8 cellular contexts compared by ENCODE assay signal in the genomic region with DNA sequence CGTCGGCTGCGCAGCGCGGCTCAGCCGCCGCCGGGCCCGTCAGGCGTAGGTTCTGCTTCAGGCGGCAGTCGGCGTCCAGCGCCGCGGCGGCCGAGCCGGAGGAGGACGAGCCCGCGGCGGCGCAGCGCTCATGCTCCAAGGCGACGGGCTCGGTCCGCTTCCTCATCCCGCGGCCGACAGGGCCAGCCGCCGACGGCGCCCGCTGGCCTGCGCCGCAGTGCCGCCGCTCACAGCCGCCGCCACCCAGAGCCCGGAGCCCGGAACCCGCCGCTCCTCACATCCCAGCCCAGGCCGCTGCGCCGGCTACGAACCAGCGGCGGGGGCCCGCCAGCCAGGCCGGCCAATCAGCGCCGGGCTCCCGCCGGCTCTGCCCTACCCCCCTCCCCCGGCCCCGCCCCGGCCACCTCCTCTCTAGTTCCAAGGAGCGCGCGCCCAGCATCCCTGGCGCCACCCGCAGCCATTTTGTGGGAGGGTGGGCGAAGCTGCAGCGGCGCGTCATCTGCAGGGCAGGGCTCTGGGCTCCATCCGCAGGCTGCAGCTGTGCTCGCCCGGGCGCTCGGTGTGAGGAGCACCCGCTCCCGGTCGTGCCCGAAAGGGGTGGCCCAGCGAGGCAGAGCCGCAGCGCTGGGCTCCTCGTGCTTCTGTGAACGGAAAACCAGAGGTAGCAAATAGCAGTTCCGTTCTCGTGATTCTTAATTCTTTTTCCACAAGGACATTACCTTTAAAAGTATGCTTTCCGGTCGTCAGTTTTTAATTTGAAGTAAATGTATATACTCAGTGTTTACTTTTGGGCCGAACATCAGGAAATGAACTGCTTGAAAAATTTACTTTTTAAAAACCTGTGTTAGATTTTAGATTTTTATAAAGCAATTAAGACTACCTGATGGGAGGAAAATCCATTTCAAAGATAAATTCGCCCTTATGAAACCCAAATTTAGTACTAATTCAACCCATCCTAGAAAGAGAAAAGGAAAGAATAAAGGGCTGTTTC. TPM values are rescaled to one million over a fixed set of nuclear protein-coding genes. Genes with fewer than 3 reads are reported as not detected.
DNase-seq lines count a peak whose midpoint lies in the region; ATAC-seq, FAIRE-seq and TF ChIP-seq lines count a peak whose summit lies in the region.

A gene (minus strand): TSS at position 298 of the 991 bp plus-strand sequence. CDS start 132 bp downstream, at position 166.

- FAIRE-seq in bronchial epithelial cell (lab: Jason Lieb, UNC): no peak

- 1% methylated on average over 74 of the region's 91 CpGs for WGBS in smooth muscle cell (ENCODE audit: low lambda C conversion rate)

- peaks cover 34% of the 10 kb centered on the region for H3K79me2 ChIP-seq in smooth muscle cell (ENCODE audit: low read depth)

- H3K27me3 ChIP-seq in bronchial epithelial cell (ENCODE audit: control insufficient read depth, insufficient read depth, low read length) (no peaks in the 10 kb centered on the region), smooth muscle cell (ENCODE audit: low read depth) (no peaks in the 10 kb centered on the region)

- H3K9ac ChIP-seq in smooth muscle cell (ENCODE audit: low read depth): peak within 1 kb of the TSS; percentile 72

- H3K36me3 Mint-ChIP-seq in WTC11: peaks cover 10% of the 10 kb centered on the region

- CTCF ChIA-PET in WTC11 (lab: Charles Lee): interaction anchor here (0.6 to 1.7 kb wide), 11 partner anchors 8 to 415 kb away, joined by 3 to 14 read pairs (median 4); a partner anchor contains a TSS

- H3K4me1 Mint-ChIP-seq in WTC11: peaks cover 12% of the 10 kb centered on the region

- H3K36me3 ChIP-seq in bronchial epithelial cell (ENCODE audit: control insufficient read depth, insufficient read depth, low read length) (no peaks in the 10 kb centered on the region), smooth muscle cell (ENCODE audit: low read depth) (no peaks in the 10 kb centered on the region)

- H3K27me3 Mint-ChIP-seq in WTC11 (ENCODE audit: low read depth): no peaks in the 10 kb centered on the region

- H3K9me3 ChIP-seq in smooth muscle cell (replicated peaks; ENCODE audit: low read depth): no peaks in the 10 kb centered on the region

- no peaks in the 10 kb centered on the region for H3F3A ChIP-seq in smooth muscle cell (ENCODE audit: low read depth)

- peak; percentile 91 for ATAC-seq in GM19023 (IDR thresholded peaks at IDR 0.05; ENCODE audit: unreplicated experiment)
- peak; percentile 92 for ATAC-seq in HG03196 (IDR thresholded peaks at IDR 0.05; ENCODE audit: unreplicated experiment)
- peak; percentile 93 for ATAC-seq in WTC11

- no peak for TF ChIP-seq CTCF in AG09309 (IDR thresholded peaks at IDR 0.05; ENCODE audit: control insufficient read depth, insufficient read depth, low read depth, low read length, missing control alignments)
- no peak for TF ChIP-seq CTCF in WTC11 (IDR thresholded peaks at IDR 0.05)
- TF ChIP-seq CTCF in bronchial epithelial cell (IDR thresholded peaks at IDR 0.05; ENCODE audit: insufficient read depth, low read length, severe bottlenecking): no peak
- no peak for TF ChIP-seq CTCF in smooth muscle cell (IDR thresholded peaks at IDR 0.05; ENCODE audit: borderline replicate concordance, insufficient read depth, poor library complexity, severe bottlenecking)

- H3K27ac Mint-ChIP-seq in WTC11: peak within 1 kb of the TSS; percentile 95

- no peaks in the 10 kb centered on the region for H4K20me1 ChIP-seq in smooth muscle cell (ENCODE audit: low read depth)

- H3K27ac ChIP-seq in smooth muscle cell (ENCODE audit: low read depth): peak within 1 kb of the TSS; percentile 82

- H3K4me3 ChIP-seq in AG09309 (ENCODE audit: control insufficient read depth, low read depth, low read length): peak within 1 kb of the TSS; percentile 88
- H3K4me3 ChIP-seq in bronchial epithelial cell (ENCODE audit: low read depth, low read length): peak within 1 kb of the TSS; percentile 92
- H3K4me3 ChIP-seq in smooth muscle cell: peak within 1 kb of the TSS; percentile 66

- peak within 1 kb of the TSS; percentile 90 for H2AFZ ChIP-seq in smooth muscle cell (ENCODE audit: low read depth)

- peak within 1 kb of the TSS; percentile 86 for H3K4me3 Mint-ChIP-seq in WTC11

- POLR2A ChIA-PET in WTC11 (lab: Charles Lee): interaction anchor here (0.6 to 1.7 kb wide), 2 partner anchors 16 to 308 kb away, joined by 4 to 11 read pairs; a partner anchor contains a TSS

- H3K4me1 ChIP-seq in smooth muscle cell (ENCODE audit: low read depth): peaks cover 8% of the 10 kb centered on the region

- DNase-seq in AG09309 (ENCODE audit: low read depth) (peak; percentile 82), NCI-H226 (peak; percentile 96), WTC11 (ENCODE audit: low spot score) (peak; percentile 97), bronchial epithelial cell (ENCODE audit: low read depth) (peak; percentile 85), iPS-NIHi7 (ENCODE audit: extremely low spot score) (peak; percentile 97), smooth muscle cell (lab: John Stamatoyannopoulos, UW; ENCODE audit: unreplicated experiment) (peak; percentile 88)

- peaks cover 4% of the 10 kb centered on the region; the same call in 1 of the 2 replicates for H3K9me3 Mint-ChIP-seq in WTC11

- peak within 1 kb of the TSS; percentile 100 for H3K4me2 ChIP-seq in smooth muscle cell

TF ChIP-seq in WTC11, 78 proteins besides CTCF, POLR2A, EP300 and RAD21 (continues in another document):
- TF ChIP-seq NR2C2 (CRISPR knock-in tag; IDR thresholded peaks at IDR 0.05) (no peak), MYBL2 (CRISPR knock-in tag; IDR thresholded peaks at IDR 0.05) (peak; percentile 64; the same call in 1 of the 2 replicates), SP1 (CRISPR knock-in tag; conservative IDR thresholded peaks at IDR 0.05) (peak; percentile 85), ELF4 (CRISPR knock-in tag; IDR thresholded peaks at IDR 0.05; ENCODE audit: low read depth) (0 out of 2 replicates have a peak, but pooled peaks have one; percentile 14), KAT7 (CRISPR knock-in tag; IDR thresholded peaks at IDR 0.05; ENCODE audit: borderline replicate concordance) (0 out of 2 replicates have a peak, but pooled peaks have one; percentile 7), ZNF416 (CRISPR knock-in tag; IDR thresholded peaks at IDR 0.05) (0 out of 2 replicates have a peak, but pooled peaks have one; percentile 58), MXD4 (CRISPR knock-in tag; IDR thresholded peaks at IDR 0.05; ENCODE audit: borderline replicate concordance) (no peak), CREM (CRISPR knock-in tag; IDR thresholded peaks at IDR 0.05) (peak; percentile 54; the same call in 1 of the 2 replicates), GABPB1 (CRISPR knock-in tag; IDR thresholded peaks at IDR 0.05) (peak; percentile 74), FOXK1 (CRISPR knock-in tag; IDR thresholded peaks at IDR 0.05) (peak; percentile 60; the same call in 1 of the 2 replicates), TEAD1 (CRISPR knock-in tag; IDR thresholded peaks at IDR 0.05) (0 out of 2 replicates have a peak, but pooled peaks have one; percentile 26), TP53 (CRISPR knock-in tag; IDR thresholded peaks at IDR 0.05) (peak; percentile 56; the same call in 1 of the 2 replicates), EMX1 (CRISPR knock-in tag; IDR thresholded peaks at IDR 0.05) (no peak)
- TF ChIP-seq, protein P1, sequence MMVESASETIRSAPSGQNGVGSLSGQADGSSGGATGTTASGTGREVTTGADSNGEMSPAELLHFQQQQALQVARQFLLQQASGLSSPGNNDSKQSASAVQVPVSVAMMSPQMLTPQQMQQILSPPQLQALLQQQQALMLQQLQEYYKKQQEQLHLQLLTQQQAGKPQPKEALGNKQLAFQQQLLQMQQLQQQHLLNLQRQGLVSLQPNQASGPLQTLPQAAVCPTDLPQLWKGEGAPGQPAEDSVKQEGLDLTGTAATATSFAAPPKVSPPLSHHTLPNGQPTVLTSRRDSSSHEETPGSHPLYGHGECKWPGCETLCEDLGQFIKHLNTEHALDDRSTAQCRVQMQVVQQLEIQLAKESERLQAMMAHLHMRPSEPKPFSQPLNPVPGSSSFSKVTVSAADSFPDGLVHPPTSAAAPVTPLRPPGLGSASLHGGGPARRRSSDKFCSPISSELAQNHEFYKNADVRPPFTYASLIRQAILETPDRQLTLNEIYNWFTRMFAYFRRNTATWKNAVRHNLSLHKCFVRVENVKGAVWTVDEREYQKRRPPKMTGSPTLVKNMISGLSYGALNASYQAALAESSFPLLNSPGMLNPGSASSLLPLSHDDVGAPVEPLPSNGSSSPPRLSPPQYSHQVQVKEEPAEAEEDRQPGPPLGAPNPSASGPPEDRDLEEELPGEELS (CRISPR knock-in tag; IDR thresholded peaks at IDR 0.05): 0 out of 2 replicates have a peak, but pooled peaks have one; percentile 25
- TF ChIP-seq, protein P2, sequence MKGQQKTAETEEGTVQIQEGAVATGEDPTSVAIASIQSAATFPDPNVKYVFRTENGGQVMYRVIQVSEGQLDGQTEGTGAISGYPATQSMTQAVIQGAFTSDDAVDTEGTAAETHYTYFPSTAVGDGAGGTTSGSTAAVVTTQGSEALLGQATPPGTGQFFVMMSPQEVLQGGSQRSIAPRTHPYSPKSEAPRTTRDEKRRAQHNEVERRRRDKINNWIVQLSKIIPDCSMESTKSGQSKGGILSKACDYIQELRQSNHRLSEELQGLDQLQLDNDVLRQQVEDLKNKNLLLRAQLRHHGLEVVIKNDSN (CRISPR knock-in tag; IDR thresholded peaks at IDR 0.05): peak; percentile 20; the same call in 1 of the 2 replicates
- TF ChIP-seq, protein P3, sequence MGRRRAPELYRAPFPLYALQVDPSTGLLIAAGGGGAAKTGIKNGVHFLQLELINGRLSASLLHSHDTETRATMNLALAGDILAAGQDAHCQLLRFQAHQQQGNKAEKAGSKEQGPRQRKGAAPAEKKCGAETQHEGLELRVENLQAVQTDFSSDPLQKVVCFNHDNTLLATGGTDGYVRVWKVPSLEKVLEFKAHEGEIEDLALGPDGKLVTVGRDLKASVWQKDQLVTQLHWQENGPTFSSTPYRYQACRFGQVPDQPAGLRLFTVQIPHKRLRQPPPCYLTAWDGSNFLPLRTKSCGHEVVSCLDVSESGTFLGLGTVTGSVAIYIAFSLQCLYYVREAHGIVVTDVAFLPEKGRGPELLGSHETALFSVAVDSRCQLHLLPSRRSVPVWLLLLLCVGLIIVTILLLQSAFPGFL (CRISPR knock-in tag; IDR thresholded peaks at IDR 0.05; ENCODE audit: borderline replicate concordance): 0 out of 2 replicates have a peak, but pooled peaks have one; percentile 3
- TF ChIP-seq, protein P4, sequence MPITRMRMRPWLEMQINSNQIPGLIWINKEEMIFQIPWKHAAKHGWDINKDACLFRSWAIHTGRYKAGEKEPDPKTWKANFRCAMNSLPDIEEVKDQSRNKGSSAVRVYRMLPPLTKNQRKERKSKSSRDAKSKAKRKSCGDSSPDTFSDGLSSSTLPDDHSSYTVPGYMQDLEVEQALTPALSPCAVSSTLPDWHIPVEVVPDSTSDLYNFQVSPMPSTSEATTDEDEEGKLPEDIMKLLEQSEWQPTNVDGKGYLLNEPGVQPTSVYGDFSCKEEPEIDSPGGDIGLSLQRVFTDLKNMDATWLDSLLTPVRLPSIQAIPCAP (CRISPR knock-in tag; IDR thresholded peaks at IDR 0.05): no peak

RNA-seq across cellular contexts. Expression of the gene that starts here (rescaled TPM):
- total RNA-seq in WTC11 (2021) (63.1 to 68.7 TPM (median 68.2 TPM) in 3 replicates), bronchial epithelial cell (21.6 and 33.0 TPM in 2 replicates), smooth muscle cell (18.5 and 18.7 TPM in 2 replicates)
- polyA plus RNA-seq in smooth muscle cell: 41.8 and 53.9 TPM in 2 replicates

Comparison
In these comparisons a context has a peak if more than half of its experiments do, and no peak if none do; other contexts are left out.
1. Peak in every context shown above with its lines: DNase-seq, ATAC-seq, H3K4me3 ChIP-seq and H3K27ac ChIP-seq.